ENCODE assay signal across 18 cellular contexts in genomic region chr17:27746881-27747280, GRCh38. TPM values are rescaled to one million over a fixed set of nuclear protein-coding genes. Genes with fewer than 3 reads are reported as not detected.
A peak's percentile ranks its signal among the peaks of the same experiment; 100 is the strongest.
DNase-seq lines count a peak whose midpoint lies in the region; ATAC-seq, FAIRE-seq and TF ChIP-seq lines count a peak whose summit lies in the region.
"Had no signal": no experiment of that assay in that cellular context is flagged by ENCODE, and none has a peak within 500 bp of the region (broad histone marks: within the 10 kb centered on the region; RNA-seq: fewer than 3 reads in every experiment).

No MANE protein-coding gene starts in this region.

- no peaks in the 10 kb centered on the region for H3K79me1 ChIP-seq in H9 (ENCODE audit: insufficient read depth, low read depth, low read length, poor library complexity, severe bottlenecking)

- intact Hi-C loops in esophagus muscularis mucosa (cut with DNase I) = no loop called here

- no CpG with 5 or more reads among the region's 5 CpGs for WGBS in H9 (ENCODE audit: extremely low coverage, insufficient read length, low lambda C conversion rate)
- WGBS in esophagus muscularis mucosa = 86% methylated on average over 4 of the region's 5 CpGs

- H4K8ac ChIP-seq in H9 (replicated peaks; ENCODE audit: insufficient read length, low read depth, low read length) = no peak overlapping the region

- H2BK5ac ChIP-seq in H9 (ENCODE audit: insufficient read length, low read length) = no peak overlapping the region

- H3K27ac ChIP-seq in H9 (ENCODE audit: insufficient read length, low read depth, low read length) (no peak overlapping the region), esophagus muscularis mucosa (replicated peaks in 1 of 4) (no peak overlapping the region)
- H3K27ac ChIP-seq: A549, C4-2B, GM23248 had no signal

- no peaks in the 10 kb centered on the region for H3K23me2 ChIP-seq in H9 (ENCODE audit: insufficient read length, low read depth, low read length, poor library complexity, severe bottlenecking)

- TF ChIP-seq EP300 in esophagus muscularis mucosa (IDR thresholded peaks at IDR 0.05) = no peak

- H3K56ac ChIP-seq in H9 (ENCODE audit: insufficient read length, low read depth, low read length) = no peak overlapping the region

- no peak overlapping the region for H3T11ph ChIP-seq in H9 (ENCODE audit: low read length)

- no peak for TF ChIP-seq POLR2A in esophagus muscularis mucosa (IDR thresholded peaks at IDR 0.05; ENCODE audit: low read depth)
- TF ChIP-seq POLR2A in GM12892 (IDR thresholded peaks at IDR 0.05; ENCODE audit: low read depth, low read length) = no peak

- peak; percentile 19 for ATAC-seq in GM21717 (IDR thresholded peaks at IDR 0.05; ENCODE audit: unreplicated experiment)
- ATAC-seq: A549; CD8-positive, alpha-beta T cell had no signal

- no peak overlapping the region for H3K4me2 ChIP-seq in H9 (ENCODE audit: insufficient read depth, insufficient read length, low read length)
- H3K4me2 ChIP-seq: A549 had no signal

- H3K79me2 ChIP-seq in H9 (ENCODE audit: insufficient read depth, low read length) = no peaks in the 10 kb centered on the region

- H3K23ac ChIP-seq in H9 (ENCODE audit: insufficient read length, low read depth, low read length) = no peak overlapping the region

- no peaks in the 10 kb centered on the region for H3K4me1 ChIP-seq in H9 (ENCODE audit: insufficient read depth, low read length)
- H3K4me1 ChIP-seq in esophagus muscularis mucosa = no peaks in the 10 kb centered on the region
- H3K4me1 ChIP-seq: A549, BE2C, Caco-2 had no signal

- H4K91ac ChIP-seq in H9 (ENCODE audit: insufficient read length, low read depth, low read length) = no peak overlapping the region

- no peaks in the 10 kb centered on the region for H4K20me1 ChIP-seq in H9 (ENCODE audit: control insufficient read depth, insufficient read depth, insufficient read length)

- no peak overlapping the region for H3K4ac ChIP-seq in H9 (ENCODE audit: low read depth, low read length)

- no peak overlapping the region for H2BK120ac ChIP-seq in H9 (ENCODE audit: low read depth, low read length, poor library complexity, severe bottlenecking)

- H3K4me3 ChIP-seq in esophagus muscularis mucosa = no peak overlapping the region
- H3K4me3 ChIP-seq: A549, GM23248 had no signal

- FAIRE-seq in GM12892 (lab: Jason Lieb, UNC) = no peak
- FAIRE-seq: A549, H54 had no signal

- H3K36me3 ChIP-seq in esophagus muscularis mucosa = no peaks in the 10 kb centered on the region
- H3K36me3 ChIP-seq: BE2C had no signal

- peaks cover 0 to 2% of the 10 kb centered on the region in 2 experiments; a peak in 1 of 5 replicates for H3K9me3 Mint-ChIP-seq in H9
- no peaks in the 10 kb centered on the region for H3K9me3 Mint-ChIP-seq in osteocyte (ENCODE audit: unreplicated experiment)
- H3K9me3 Mint-ChIP-seq: CD8-positive, alpha-beta T cell; IgD-negative memory B cell had no signal

- H3K4me1 Mint-ChIP-seq in H9 (peaks cover 0 to 11% of the 10 kb centered on the region in 2 experiments; a peak in 2 of 4 replicates), osteocyte (ENCODE audit: unreplicated experiment) (no peaks in the 10 kb centered on the region)

- no peak overlapping the region for H2BK12ac ChIP-seq in H9 (ENCODE audit: insufficient read length, low read depth, low read length)

- no peak overlapping the region for H2AK5ac ChIP-seq in H9 (ENCODE audit: insufficient read length, low read length)

- H2BK20ac ChIP-seq in H9 (ENCODE audit: low read depth, low read length, poor library complexity, severe bottlenecking) = no peak overlapping the region

- H4K5ac ChIP-seq in H9 (ENCODE audit: insufficient read length, low read depth, low read length) = no peak overlapping the region

- H3K4me3 Mint-ChIP-seq in H9 (no peak overlapping the region), osteocyte (ENCODE audit: unreplicated experiment) (no peak overlapping the region)
- H3K4me3 Mint-ChIP-seq: CD8-positive, alpha-beta T cell; IgD-negative memory B cell had no signal

- H2AFZ ChIP-seq in H9 (ENCODE audit: low read length) = no peak overlapping the region
- H2AFZ ChIP-seq: GM23248 had no signal

- peaks cover 0 to 5% (median 0%) of the 10 kb centered on the region in 3 experiments; a peak in 3 of 7 replicates for H3K36me3 Mint-ChIP-seq in H9 (ENCODE audit: insufficient read depth in 1 of 3, low read depth in 3 of 3)
- H3K36me3 Mint-ChIP-seq in osteocyte (ENCODE audit: unreplicated experiment) = no peaks in the 10 kb centered on the region
- H3K36me3 Mint-ChIP-seq: CD8-positive, alpha-beta T cell; IgD-negative memory B cell had no signal

- H3K27ac Mint-ChIP-seq in H9 (no peak overlapping the region; a peak in 1 of 7 replicates), osteocyte (ENCODE audit: unreplicated experiment) (no peak overlapping the region)
- H3K27ac Mint-ChIP-seq: CD8-positive, alpha-beta T cell had no signal

- H3K27me3 ChIP-seq in H9 (ENCODE audit: insufficient read depth, low read length) (no peaks in the 10 kb centered on the region), esophagus muscularis mucosa (no peaks in the 10 kb centered on the region)
- H3K27me3 ChIP-seq: BE2C had no signal

- H3K9ac ChIP-seq in H9 (ENCODE audit: extremely low read depth, insufficient read length, low read length) = no peak overlapping the region
- H3K9ac ChIP-seq: GM23248 had no signal

- DNase-seq in H9 (peak; percentile 14), esophagus muscularis mucosa (ENCODE audit: extremely low spot score) (peak; percentile 70), osteocyte (ENCODE audit: extremely low spot score, unreplicated experiment) (peak; percentile 67), GM12892 (ENCODE audit: insufficient read length) (no peak), HCEC 1CT (no peak)
- DNase-seq in activated CD4-positive, alpha-beta T cell treated with anti-CD3 and anti-CD28 coated beads, Interleukin-2, amount 50 U/mL, for 4 hours = no peak
- DNase-seq: BE2C, DMS53, GF-D8, GM23248 had no signal

- H3K18ac ChIP-seq in H9 (ENCODE audit: insufficient read length, low read depth, low read length) = no peak overlapping the region

- H3K9me3 ChIP-seq in H9 (ENCODE audit: control insufficient read depth, low read depth, low read length) (no peaks in the 10 kb centered on the region), esophagus muscularis mucosa (no peaks in the 10 kb centered on the region)
- H3K9me3 ChIP-seq: A549, BE2C, Caco-2 had no signal

- H3K14ac ChIP-seq in H9 (ENCODE audit: insufficient read depth, low read length) = no peak overlapping the region

- H3K27me3 Mint-ChIP-seq in H9 (ENCODE audit: low read depth) = no peaks in the 10 kb centered on the region; the same call in 1 of the 2 replicates
- no peaks in the 10 kb centered on the region for H3K27me3 Mint-ChIP-seq in osteocyte (ENCODE audit: unreplicated experiment)
- H3K27me3 Mint-ChIP-seq: IgD-negative memory B cell had no signal

- no peak for TF ChIP-seq CTCF in H9 (conservative IDR thresholded peaks at IDR 0.05)
- no peak for TF ChIP-seq CTCF in esophagus muscularis mucosa (IDR thresholded peaks at IDR 0.05)
- no peak for TF ChIP-seq CTCF in osteocyte (IDR thresholded peaks at IDR 0.05)

- H2BK15ac ChIP-seq in H9 (ENCODE audit: low read depth, low read length) = no peak overlapping the region

RNA-seq across cellular contexts. Expression of gene NOS2, which starts 53.4 kb away (rescaled TPM):
- total RNA-seq in H9 (2021) (0.35 and 0.59 TPM in 2 replicates), esophagus muscularis mucosa (under 1 TPM in 3 of 4 donors, not detected in 1; 0.13 to 0.69 (median 0.33) TPM), osteocyte (not detected in 2 replicates)
- not detected for polyA plus RNA-seq in GM12892 (2012; ENCODE audit: missing spikeins)
- total RNA-seq: GM23248 had no signal
- polyA plus RNA-seq: AG04450, GM23248 had no signal

Comparison
In these comparisons a context has a peak if more than half of its experiments do, and no peak if none do; other contexts are left out.
1. DNase-seq: peak in H9 (single experiment), esophagus muscularis mucosa (single experiment) and osteocyte (single experiment); none in GM12892 (single experiment), HCEC 1CT (single experiment) and activated CD4-positive, alpha-beta T cell treated with anti-CD3 and anti-CD28 coated beads, Interleukin-2, amount 50 U/mL, for 4 hours (0 of 2).